In genomic region chr1:245406426-245406825, GRCh38 we compare ENCODE assay signal across 25 cellular contexts.
"Had no signal": no experiment of that assay in that cellular context is flagged by ENCODE, and none has a peak within 500 bp of the region (broad histone marks: within the 10 kb centered on the region; RNA-seq: fewer than 3 reads in every experiment).

No MANE protein-coding gene starts in this region.

- H2AFZ ChIP-seq: parathyroid adenoma had no signal

- H3K36me3 ChIP-seq: ovary, right lobe of liver, sigmoid colon, stomach, thoracic aorta, thyroid gland, tibial nerve, upper lobe of left lung, vagina had no signal

- DNase-seq: natural killer cell; occipital lobe; ovary; posterior cingulate gyrus; psoas muscle; right cardiac atrium; right lobe of liver; sigmoid colon; small intestine; stimulated activated CD4-positive, alpha-beta T cell treated with anti-CD3 and anti-CD28 coated beads, Interleukin-15, amount 100 ng/mL, for 24 hours; stimulated activated CD4-positive, alpha-beta T cell treated with anti-CD3 and anti-CD28 coated beads, Interleukin-2, amount 100 ng/mL, for 24 hours; stimulated activated CD4-positive, alpha-beta T cell treated with anti-CD3 and anti-CD28 coated beads, Interleukin-2, amount 100 ng/mL, for 48 hours; stimulated activated CD4-positive, alpha-beta T cell treated with anti-CD3 and anti-CD28 coated beads, Interleukin-4, amount 100 ng/mL, for 24 hours; stimulated activated naive B cell treated with anti-CD40 and anti-IgM and Interleukin-4, amounts not matched to agents 10 μg/mL and 1 μg/mL and 100 μg/mL, for 72 hours; stimulated activated naive CD4-positive, alpha-beta T cell treated with Interleukin-2 at 50 U/mL for 16 hours; stomach; thyroid gland; trophoblast cell; upper lobe of left lung had no signal

- FAIRE-seq: small intestine, urothelium cell line had no signal

- H3K9ac ChIP-seq: parathyroid adenoma had no signal

- H3K4me3 ChIP-seq: ovary, psoas muscle, right lobe of liver, sigmoid colon, stomach, thoracic aorta, thyroid gland, tibial nerve, upper lobe of left lung, vagina had no signal

- ATAC-seq: natural killer cell; psoas muscle; right cardiac atrium; right lobe of liver; stimulated activated effector memory CD8-positive, alpha-beta T cell treated with anti-CD3 and anti-CD28 coated beads, Interleukin-12 subunit alpha, Interleukin-12 subunit beta, amount 100 ng/mL, for 72 hours; stimulated activated naive B cell treated with anti-CD40 and anti-IgM and Interleukin-4, amounts not matched to agents 10 μg/mL and 1 μg/mL and 100 μg/mL, for 72 hours had no signal

- H3K27ac ChIP-seq: ovary, parathyroid adenoma, psoas muscle, right lobe of liver, sigmoid colon, stomach, thoracic aorta, thyroid gland, tibial nerve, upper lobe of left lung, vagina had no signal

- H3K9me3 ChIP-seq: ovary, psoas muscle, right lobe of liver, sigmoid colon, stomach, thoracic aorta, thyroid gland, tibial nerve, upper lobe of left lung, vagina had no signal

- H3K4me1 ChIP-seq: parathyroid adenoma, psoas muscle, right lobe of liver, stomach, thyroid gland, tibial nerve, upper lobe of left lung, vagina had no signal

- H3K27me3 ChIP-seq: ovary, right lobe of liver, sigmoid colon, stomach, thyroid gland, tibial nerve, upper lobe of left lung, vagina had no signal
